Comparison of ENCODE assay signal across 15 cellular contexts in genomic region chr3:119912220-119912619, GRCh38.
DNase-seq lines count a peak whose midpoint lies in the region; ATAC-seq, FAIRE-seq and TF ChIP-seq lines count a peak whose summit lies in the region.
"Had no signal": no experiment of that assay in that cellular context is flagged by ENCODE, and none has a peak within 500 bp of the region (broad histone marks: within the 10 kb centered on the region; RNA-seq: fewer than 3 reads in every experiment).

No MANE protein-coding gene starts in this region.

- H3K9me3 Mint-ChIP-seq in activated naive CD8-positive, alpha-beta T cell treated with anti-CD3 and anti-CD28 coated beads for 36 hours: no peaks in the 10 kb centered on the region
- no peaks in the 10 kb centered on the region for H3K9me3 Mint-ChIP-seq in stimulated activated memory B cell treated with anti-CD40 and anti-IgM and Interleukin-4, amounts not matched to agents 10 μg/mL and 1 μg/mL and 100 μg/mL, for 72 hours

- H3K27me3 Mint-ChIP-seq in activated naive CD8-positive, alpha-beta T cell treated with anti-CD3 and anti-CD28 coated beads for 36 hours: no peaks in the 10 kb centered on the region
- no peaks in the 10 kb centered on the region for H3K27me3 Mint-ChIP-seq in stimulated activated memory B cell treated with anti-CD40 and anti-IgM and Interleukin-4, amounts not matched to agents 10 μg/mL and 1 μg/mL and 100 μg/mL, for 72 hours
- H3K27me3 Mint-ChIP-seq: B cell, progenitor cell of endocrine pancreas had no signal

- no peaks in the 10 kb centered on the region for H4K20me1 ChIP-seq in HepG2 (ENCODE audit: insufficient read depth, low read length)

- TF ChIP-seq EP300 in HepG2 (IDR thresholded peaks at IDR 0.05; ENCODE audit: low read depth in 2 of 2, low read length in 2 of 2): no peak
- no peak for TF ChIP-seq EP300 in HepG2 (CRISPR knock-in tag; IDR thresholded peaks at IDR 0.05; ENCODE audit: borderline replicate concordance)
- TF ChIP-seq EP300 in esophagus muscularis mucosa (IDR thresholded peaks at IDR 0.05): no peak

- TF ChIP-seq RAD21 in HepG2 (CRISPR knock-in tag; IDR thresholded peaks at IDR 0.05): no peak

- FAIRE-seq in HepG2 (lab: Jason Lieb, UNC): no peak

- peak overlapping the region; percentile 96 for H3K27ac Mint-ChIP-seq in activated naive CD8-positive, alpha-beta T cell treated with anti-CD3 and anti-CD28 coated beads for 36 hours
- no peak overlapping the region for H3K27ac Mint-ChIP-seq in stimulated activated memory B cell treated with anti-CD40 and anti-IgM and Interleukin-4, amounts not matched to agents 10 μg/mL and 1 μg/mL and 100 μg/mL, for 72 hours
- H3K27ac Mint-ChIP-seq: B cell, progenitor cell of endocrine pancreas had no signal

- H3K4me3 ChIP-seq in HepG2 (replicated peaks in 1 of 3; ENCODE audit: insufficient read depth in 1 of 3, low read depth in 2 of 3, low read length in 3 of 3): no peak overlapping the region
- H3K4me3 ChIP-seq in right lobe of liver: no peak overlapping the region
- no peak overlapping the region for H3K4me3 ChIP-seq in Jurkat, Clone E6-1 (ENCODE audit: low read length)
- no peak overlapping the region for H3K4me3 ChIP-seq in esophagus muscularis mucosa

- no peak overlapping the region for H2AFZ ChIP-seq in HepG2 (ENCODE audit: low read length)

- WGBS in HepG2 (ENCODE audit: low lambda C conversion rate): 100% methylated on average over 2 of the region's 2 CpGs
- WGBS in right lobe of liver (ENCODE audit: insufficient coverage, low coverage, low lambda C conversion rate, missing lambda C conversion rate): 41% methylated on average over 2 of the region's 2 CpGs
- WGBS in esophagus muscularis mucosa: 96% methylated on average over 2 of the region's 2 CpGs

- TF ChIP-seq POLR2A in HepG2 (IDR thresholded peaks at IDR 0.05; ENCODE audit: insufficient read depth in 1 of 2, low read depth in 2 of 2, low read length in 2 of 2) (no peak), right lobe of liver (IDR thresholded peaks at IDR 0.05) (no peak), esophagus muscularis mucosa (IDR thresholded peaks at IDR 0.05; ENCODE audit: low read depth) (no peak)

- in situ Hi-C loops in HepG2 (cut with HindIII; ENCODE audit: extremely low pct_ligation_motif_present, low pct_unique_long_range_greater_than_20kb): no loop called here

- no peaks in the 10 kb centered on the region for H3K9me3 ChIP-seq in HepG2 (ENCODE audit: low read length)
- no peaks in the 10 kb centered on the region for H3K9me3 ChIP-seq in right lobe of liver
- H3K9me3 ChIP-seq in esophagus muscularis mucosa: no peaks in the 10 kb centered on the region

- peaks cover 36% of the 10 kb centered on the region for H3K4me1 Mint-ChIP-seq in activated naive CD8-positive, alpha-beta T cell treated with anti-CD3 and anti-CD28 coated beads for 36 hours
- H3K4me1 Mint-ChIP-seq in stimulated activated memory B cell treated with anti-CD40 and anti-IgM and Interleukin-4, amounts not matched to agents 10 μg/mL and 1 μg/mL and 100 μg/mL, for 72 hours: peaks cover 5% of the 10 kb centered on the region
- H3K4me1 Mint-ChIP-seq: B cell had no signal

- no peak overlapping the region for H3K9ac ChIP-seq in HepG2 (ENCODE audit: insufficient read depth, low read depth, low read length)

- ATAC-seq in HepG2: no peak
- ATAC-seq in right lobe of liver: no peak
- no peak for ATAC-seq in stimulated activated memory B cell treated with anti-CD40 and anti-IgM and Interleukin-4, amounts not matched to agents 10 μg/mL and 1 μg/mL and 100 μg/mL, for 72 hours

- DNase-seq in HepG2 (ENCODE audit: low spot score): no peak
- no peak for DNase-seq in right lobe of liver
- peak; percentile 36 for DNase-seq in Jurkat, Clone E6-1 (ENCODE audit: low read depth, low spot score)
- no peak for DNase-seq in activated naive CD8-positive, alpha-beta T cell treated with anti-CD3 and anti-CD28 coated beads for 36 hours
- DNase-seq in stimulated activated CD4-positive, alpha-beta T cell treated with anti-CD3 and anti-CD28 coated beads, Interleukin-12 subunit alpha, Interleukin-12 subunit beta, amount 100 ng/mL, for 4 hours: no peak
- DNase-seq in substantia nigra (lab: John Stamatoyannopoulos, UW): no peak
- no peak for DNase-seq in esophagus muscularis mucosa (ENCODE audit: extremely low spot score)
- DNase-seq: activated CD4-positive, CD25-positive, alpha-beta regulatory T cell; activated gamma-delta T cell treated with Interleukin-2 at 50 U/mL for 16 hours; DMS79 treated with DMSO at 0.1 percent for 48 hours; NCI-H1436; NCI-H510A had no signal

- H3K36me3 Mint-ChIP-seq in activated naive CD8-positive, alpha-beta T cell treated with anti-CD3 and anti-CD28 coated beads for 36 hours: peaks cover 31% of the 10 kb centered on the region
- H3K36me3 Mint-ChIP-seq in stimulated activated memory B cell treated with anti-CD40 and anti-IgM and Interleukin-4, amounts not matched to agents 10 μg/mL and 1 μg/mL and 100 μg/mL, for 72 hours: peaks cover 35% of the 10 kb centered on the region

- CTCF ChIA-PET in HepG2 (lab: Yijun Ruan, JAX; ENCODE audit: low intra/inter-chr PET ratio, low total read pairs): no interaction called here

- H3K27ac ChIP-seq in HepG2 (ENCODE audit: extremely low read length, insufficient read depth, low read length): no peak overlapping the region
- no peak overlapping the region for H3K27ac ChIP-seq in right lobe of liver
- H3K27ac ChIP-seq in substantia nigra (ENCODE audit: low read depth, low read length, poor library complexity, severe bottlenecking): no peak overlapping the region
- H3K27ac ChIP-seq in esophagus muscularis mucosa (replicated peaks in 1 of 4): no peak overlapping the region

- TF ChIP-seq CTCF in HepG2 (CRISPR knock-in tag; IDR thresholded peaks at IDR 0.05) (no peak), right lobe of liver (IDR thresholded peaks at IDR 0.05) (no peak), esophagus muscularis mucosa (IDR thresholded peaks at IDR 0.05) (no peak)

- H3K4me3 Mint-ChIP-seq in activated naive CD8-positive, alpha-beta T cell treated with anti-CD3 and anti-CD28 coated beads for 36 hours: peak overlapping the region; percentile 55
- no peak overlapping the region for H3K4me3 Mint-ChIP-seq in stimulated activated memory B cell treated with anti-CD40 and anti-IgM and Interleukin-4, amounts not matched to agents 10 μg/mL and 1 μg/mL and 100 μg/mL, for 72 hours
- H3K4me3 Mint-ChIP-seq: B cell had no signal

- peaks cover 0 to 24% of the 10 kb centered on the region in 2 experiments; a peak in 4 of 5 replicates for H3K36me3 ChIP-seq in HepG2 (replicated peaks in 1 of 2; ENCODE audit: control insufficient read depth in 1 of 2, insufficient read depth in 2 of 2, low read length in 2 of 2)
- peaks cover 0 to 6% (median 0%) of the 10 kb centered on the region in 4 donors for H3K36me3 ChIP-seq in right lobe of liver
- H3K36me3 ChIP-seq in esophagus muscularis mucosa: peaks cover 0 to 23% (median 10%) of the 10 kb centered on the region in 4 donors

- BruUV-seq in HepG2 (replicated peaks; lab: Mats Ljungman, UMichigan): no TSS peak

- H3K4me1 ChIP-seq in HepG2 (ENCODE audit: insufficient read depth, low read length) (no peaks in the 10 kb centered on the region), right lobe of liver (no peaks in the 10 kb centered on the region), esophagus muscularis mucosa (peaks cover 0 to 11% (median 9%) of the 10 kb centered on the region in 4 donors)

- H3K27me3 ChIP-seq in HepG2 (ENCODE audit: control insufficient read depth in 1 of 2, insufficient read depth in 2 of 2, low read length in 2 of 2) (no peaks in the 10 kb centered on the region; a peak in 1 of 5 replicates), right lobe of liver (no peaks in the 10 kb centered on the region), esophagus muscularis mucosa (no peaks in the 10 kb centered on the region)

- POLR2A ChIA-PET in HepG2 (lab: Yijun Ruan, JAX): no interaction called here

- no peaks in the 10 kb centered on the region for H3K79me2 ChIP-seq in HepG2 (ENCODE audit: insufficient read depth, low read length)

- H3K4me2 ChIP-seq in HepG2 (ENCODE audit: low read depth, low read length): no peak overlapping the region

- intact Hi-C loops in HepG2 (cut with micrococcal nuclease; ENCODE audit: unreplicated experiment): no loop called here
- intact Hi-C loops in right lobe of liver (cut with DNase I): no loop called here
- intact Hi-C loops in esophagus muscularis mucosa (cut with DNase I): no loop called here

TF ChIP-seq in HepG2, 621 proteins besides CTCF, POLR2A, EP300 and RAD21:
- TF ChIP-seq ZNF547 (CRISPR knock-in tag; IDR thresholded peaks at IDR 0.05): no peak
- TF ChIP-seq CEBPB (IDR thresholded peaks at IDR 0.05; ENCODE audit: borderline replicate concordance, low read depth, low read length): peak; percentile 40; the same call in 1 of the 2 replicates
TF ChIP-seq in HepG2: peak in this region for 1.
